Comparison of ENCODE assay signal across 21 cellular contexts in the genomic region with DNA sequence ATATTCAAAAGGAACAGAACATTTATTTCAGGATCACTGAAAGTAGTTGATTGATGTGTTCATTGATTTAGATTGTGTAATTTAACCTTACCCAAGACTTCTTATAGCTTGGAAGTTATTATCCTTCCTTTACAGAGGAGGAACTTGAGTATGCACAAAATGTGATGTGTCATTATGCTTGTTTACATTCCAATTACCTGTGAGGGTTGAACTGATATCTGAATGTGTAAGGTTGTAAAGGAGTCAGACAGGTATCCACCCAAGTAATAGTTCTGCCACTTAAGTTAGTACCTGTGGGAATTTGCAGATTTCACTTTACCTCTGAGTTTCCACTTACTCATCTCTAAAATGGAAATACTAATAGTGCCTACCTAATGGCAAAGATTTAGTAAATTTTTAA.
"Had no signal": no experiment of that assay in that cellular context is flagged by ENCODE, and none has a peak within 500 bp of the region (broad histone marks: within the 10 kb centered on the region; RNA-seq: fewer than 3 reads in every experiment).

No MANE protein-coding gene starts in this region.

- H3K4me3 ChIP-seq: esophagus muscularis mucosa, gastroesophageal sphincter, lower lobe of right lung, prostate gland, right atrium auricular region, spleen, thoracic aorta, upper lobe of left lung had no signal

- ATAC-seq: activated CD4-positive, CD25-positive, alpha-beta regulatory T cell treated with anti-CD3 and anti-CD28 coated beads, Interleukin-2, amount 50 U/mL, for 24 hours; activated CD8-positive, alpha-beta memory T cell treated with anti-CD3 and anti-CD28 coated beads, Interleukin-2, amount 10 ng/mL, durations not matched to agents 7 days and 5 days; activated CD8-positive, alpha-beta T cell treated with anti-CD3 and anti-CD28 coated beads for 36 hours; activated naive CD8-positive, alpha-beta T cell treated with anti-CD3 and anti-CD28 coated beads, Interleukin-2, amount 50 U/mL, for 24 hours; gastroesophageal sphincter; lower lobe of right lung; naive thymus-derived CD8-positive, alpha-beta T cell had no signal

- DNase-seq: activated CD4-positive, alpha-beta T cell treated with anti-CD3 and anti-CD28 coated beads, Interleukin-2, amount 10 ng/mL, durations not matched to agents 24 days and 14 days; activated CD8-positive, alpha-beta memory T cell treated with anti-CD3 and anti-CD28 coated beads, Interleukin-2, amount 10 ng/mL, durations not matched to agents 7 days and 5 days; activated CD8-positive, alpha-beta T cell treated with anti-CD3 and anti-CD28 coated beads for 36 hours; activated effector memory CD4-positive, alpha-beta T cell treated with anti-CD3 and anti-CD28 coated beads, Interleukin-2, amount 50 U/mL, for 16 hours; activated naive CD4-positive, alpha-beta T cell treated with anti-CD3 and anti-CD28 coated beads, Interleukin-2, amount 10 ng/mL, durations not matched to agents 7 days and 5 days; activated naive CD8-positive, alpha-beta T cell treated with anti-CD3 and anti-CD28 coated beads, Interleukin-2, amount 50 U/mL, for 24 hours; activated T-cell treated with anti-CD3 and anti-CD28 coated beads for 4 hours; effector CD4-positive, alpha-beta T cell; head of caudate nucleus; lower lobe of right lung; naive thymus-derived CD8-positive, alpha-beta T cell; spleen; stimulated activated CD4-positive, alpha-beta T cell treated with anti-CD3 and anti-CD28 coated beads, Interleukin-4, amount 100 ng/mL, for 24 hours; stimulated activated naive CD4-positive, alpha-beta T cell treated with Interleukin-2 at 50 U/mL for 16 hours; upper lobe of left lung had no signal
